ENCODE assay signal across 1 cellular context in the genomic region with DNA sequence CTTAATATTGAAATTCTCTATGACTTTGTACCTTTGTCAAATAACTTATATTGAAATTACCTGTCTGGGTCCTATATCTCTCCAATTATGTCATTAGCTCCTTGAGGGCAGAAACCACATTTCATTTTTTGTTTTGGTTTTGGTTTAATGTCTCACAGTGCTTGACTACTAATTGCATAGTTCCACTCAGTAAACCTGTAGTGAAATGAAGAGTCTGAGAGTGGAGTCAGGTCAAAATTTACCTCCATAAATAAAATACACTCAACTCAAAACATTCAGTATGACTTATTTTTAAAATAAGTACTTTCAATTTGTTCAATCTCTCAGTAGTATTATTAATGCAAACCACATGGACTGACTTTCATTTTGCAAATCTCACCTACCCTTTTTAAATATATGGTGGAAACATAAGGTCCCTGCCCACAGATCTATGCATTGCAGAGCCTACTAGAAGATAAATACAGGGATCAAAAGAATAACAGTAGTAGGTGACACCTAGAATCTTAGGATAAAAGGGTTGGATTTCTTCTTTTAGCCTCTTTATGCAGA.
TF ChIP-seq lines count a peak whose summit lies in the region.

No MANE protein-coding gene starts in this region.

TF ChIP-seq in GM12878, 131 proteins besides CTCF, POLR2A, EP300 and RAD21 (continues in another document):
- TF ChIP-seq IKZF2 (IDR thresholded peaks at IDR 0.05) (peak; percentile 32 to 35; a peak in 3 of 4 replicates), DPF2 (IDR thresholded peaks at IDR 0.05) (0 out of 2 replicates have a peak, but pooled peaks have one; percentile 45), ZNF274 (IDR thresholded peaks at IDR 0.05; ENCODE audit: insufficient read depth, insufficient read length) (no peak), RELA (IDR thresholded peaks at IDR 0.05; ENCODE audit: borderline replicate concordance, partially characterized antibody) (no peak), SIX5 (IDR thresholded peaks at IDR 0.05; ENCODE audit: low read depth, low read length, severe bottlenecking) (no peak), HCFC1 (IDR thresholded peaks at IDR 0.05; ENCODE audit: low read length) (no peak), BCL11A (IDR thresholded peaks at IDR 0.05; ENCODE audit: low read depth, low read length) (peak; percentile 67), HSF1 (IDR thresholded peaks at IDR 0.05; ENCODE audit: low read depth, low read length) (no peak), ZNF687 (IDR thresholded peaks at IDR 0.05) (no peak), MYB (IDR thresholded peaks at IDR 0.05; ENCODE audit: borderline replicate concordance, low read depth, low read length) (no peak), PRDM15 (CRISPR knock-in tag; IDR thresholded peaks at IDR 0.05) (no peak), RFX5 (IDR thresholded peaks at IDR 0.05; ENCODE audit: low read depth, low read length) (no peak), BACH1 (IDR thresholded peaks at IDR 0.05; ENCODE audit: borderline replicate concordance) (no peak), NR2C2 (IDR thresholded peaks at IDR 0.05; ENCODE audit: borderline replicate concordance, control insufficient read depth, insufficient read length, low read depth) (no peak), SREBF2 (IDR thresholded peaks at IDR 0.05; ENCODE audit: low read length) (no peak), SIN3A (IDR thresholded peaks at IDR 0.05; ENCODE audit: low read depth, low read length) (no peak), CBX3 (IDR thresholded peaks at IDR 0.05; ENCODE audit: borderline replicate concordance, low read depth) (no peak), SUPT20H (IDR thresholded peaks at IDR 0.05; ENCODE audit: borderline replicate concordance, control insufficient read depth, low read depth, low read length) (no peak), ZSCAN29 (IDR thresholded peaks at IDR 0.05) (no peak), JUND (IDR thresholded peaks at IDR 0.05; ENCODE audit: low read depth, low read length) (0 out of 2 replicates have a peak, but pooled peaks have one; percentile 15), CHD2 (IDR thresholded peaks at IDR 0.05; ENCODE audit: borderline replicate concordance, low read depth, low read length) (no peak), JUNB (IDR thresholded peaks at IDR 0.05) (peak; percentile 92), ZNF622 (IDR thresholded peaks at IDR 0.05) (no peak), POLR2AphosphoS2 (IDR thresholded peaks at IDR 0.05; ENCODE audit: low read depth, low read length) (no peak), GABPA (IDR thresholded peaks at IDR 0.05; ENCODE audit: low read depth) (peak; percentile 41; the same call in 1 of the 2 replicates), ASH2L (IDR thresholded peaks at IDR 0.05; ENCODE audit: borderline replicate concordance, low read depth) (no peak), BHLHE40 (IDR thresholded peaks at IDR 0.05; ENCODE audit: borderline replicate concordance in 1 of 2, low read depth in 2 of 2, low read length in 1 of 2) (no peak), RUNX3 (IDR thresholded peaks at IDR 0.05; ENCODE audit: low read length) (peak; percentile 81; the same call in 1 of the 2 replicates), CBFB (IDR thresholded peaks at IDR 0.05; ENCODE audit: low read depth) (no peak), E2F8 (IDR thresholded peaks at IDR 0.05; ENCODE audit: low read depth, partially characterized antibody) (no peak), TCF3 (IDR thresholded peaks at IDR 0.05; ENCODE audit: borderline replicate concordance, insufficient read depth, low read depth, low read length) (no peak), SMAD1 (IDR thresholded peaks at IDR 0.05; ENCODE audit: low read depth, partially characterized antibody) (no peak), IKZF1 (conservative IDR thresholded peaks at IDR 0.05) (no peak), NR2C1 (IDR thresholded peaks at IDR 0.05) (no peak), NBN (IDR thresholded peaks at IDR 0.05) (no peak), ZBED1 (IDR thresholded peaks at IDR 0.05; ENCODE audit: borderline replicate concordance) (no peak)
- TF ChIP-seq, protein P1, sequence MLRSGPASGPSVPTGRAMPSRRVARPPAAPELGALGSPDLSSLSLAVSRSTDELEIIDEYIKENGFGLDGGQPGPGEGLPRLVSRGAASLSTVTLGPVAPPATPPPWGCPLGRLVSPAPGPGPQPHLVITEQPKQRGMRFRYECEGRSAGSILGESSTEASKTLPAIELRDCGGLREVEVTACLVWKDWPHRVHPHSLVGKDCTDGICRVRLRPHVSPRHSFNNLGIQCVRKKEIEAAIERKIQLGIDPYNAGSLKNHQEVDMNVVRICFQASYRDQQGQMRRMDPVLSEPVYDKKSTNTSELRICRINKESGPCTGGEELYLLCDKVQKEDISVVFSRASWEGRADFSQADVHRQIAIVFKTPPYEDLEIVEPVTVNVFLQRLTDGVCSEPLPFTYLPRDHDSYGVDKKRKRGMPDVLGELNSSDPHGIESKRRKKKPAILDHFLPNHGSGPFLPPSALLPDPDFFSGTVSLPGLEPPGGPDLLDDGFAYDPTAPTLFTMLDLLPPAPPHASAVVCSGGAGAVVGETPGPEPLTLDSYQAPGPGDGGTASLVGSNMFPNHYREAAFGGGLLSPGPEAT (IDR thresholded peaks at IDR 0.05; ENCODE audit: low read depth) = 0 out of 2 replicates have a peak, but pooled peaks have one; percentile 15
- TF ChIP-seq, protein P2, sequence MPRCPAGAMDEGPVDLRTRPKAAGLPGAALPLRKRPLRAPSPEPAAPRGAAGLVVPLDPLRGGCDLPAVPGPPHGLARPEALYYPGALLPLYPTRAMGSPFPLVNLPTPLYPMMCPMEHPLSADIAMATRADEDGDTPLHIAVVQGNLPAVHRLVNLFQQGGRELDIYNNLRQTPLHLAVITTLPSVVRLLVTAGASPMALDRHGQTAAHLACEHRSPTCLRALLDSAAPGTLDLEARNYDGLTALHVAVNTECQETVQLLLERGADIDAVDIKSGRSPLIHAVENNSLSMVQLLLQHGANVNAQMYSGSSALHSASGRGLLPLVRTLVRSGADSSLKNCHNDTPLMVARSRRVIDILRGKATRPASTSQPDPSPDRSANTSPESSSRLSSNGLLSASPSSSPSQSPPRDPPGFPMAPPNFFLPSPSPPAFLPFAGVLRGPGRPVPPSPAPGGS (IDR thresholded peaks at IDR 0.05; ENCODE audit: borderline replicate concordance, insufficient read depth, low read depth, low read length, poor library complexity, severe bottlenecking) = no peak
- TF ChIP-seq, protein P3, sequence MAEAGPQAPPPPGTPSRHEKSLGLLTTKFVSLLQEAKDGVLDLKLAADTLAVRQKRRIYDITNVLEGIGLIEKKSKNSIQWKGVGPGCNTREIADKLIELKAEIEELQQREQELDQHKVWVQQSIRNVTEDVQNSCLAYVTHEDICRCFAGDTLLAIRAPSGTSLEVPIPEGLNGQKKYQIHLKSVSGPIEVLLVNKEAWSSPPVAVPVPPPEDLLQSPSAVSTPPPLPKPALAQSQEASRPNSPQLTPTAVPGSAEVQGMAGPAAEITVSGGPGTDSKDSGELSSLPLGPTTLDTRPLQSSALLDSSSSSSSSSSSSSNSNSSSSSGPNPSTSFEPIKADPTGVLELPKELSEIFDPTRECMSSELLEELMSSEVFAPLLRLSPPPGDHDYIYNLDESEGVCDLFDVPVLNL (IDR thresholded peaks at IDR 0.05; ENCODE audit: low read depth, low read length) = no peak
- TF ChIP-seq, protein P4, sequence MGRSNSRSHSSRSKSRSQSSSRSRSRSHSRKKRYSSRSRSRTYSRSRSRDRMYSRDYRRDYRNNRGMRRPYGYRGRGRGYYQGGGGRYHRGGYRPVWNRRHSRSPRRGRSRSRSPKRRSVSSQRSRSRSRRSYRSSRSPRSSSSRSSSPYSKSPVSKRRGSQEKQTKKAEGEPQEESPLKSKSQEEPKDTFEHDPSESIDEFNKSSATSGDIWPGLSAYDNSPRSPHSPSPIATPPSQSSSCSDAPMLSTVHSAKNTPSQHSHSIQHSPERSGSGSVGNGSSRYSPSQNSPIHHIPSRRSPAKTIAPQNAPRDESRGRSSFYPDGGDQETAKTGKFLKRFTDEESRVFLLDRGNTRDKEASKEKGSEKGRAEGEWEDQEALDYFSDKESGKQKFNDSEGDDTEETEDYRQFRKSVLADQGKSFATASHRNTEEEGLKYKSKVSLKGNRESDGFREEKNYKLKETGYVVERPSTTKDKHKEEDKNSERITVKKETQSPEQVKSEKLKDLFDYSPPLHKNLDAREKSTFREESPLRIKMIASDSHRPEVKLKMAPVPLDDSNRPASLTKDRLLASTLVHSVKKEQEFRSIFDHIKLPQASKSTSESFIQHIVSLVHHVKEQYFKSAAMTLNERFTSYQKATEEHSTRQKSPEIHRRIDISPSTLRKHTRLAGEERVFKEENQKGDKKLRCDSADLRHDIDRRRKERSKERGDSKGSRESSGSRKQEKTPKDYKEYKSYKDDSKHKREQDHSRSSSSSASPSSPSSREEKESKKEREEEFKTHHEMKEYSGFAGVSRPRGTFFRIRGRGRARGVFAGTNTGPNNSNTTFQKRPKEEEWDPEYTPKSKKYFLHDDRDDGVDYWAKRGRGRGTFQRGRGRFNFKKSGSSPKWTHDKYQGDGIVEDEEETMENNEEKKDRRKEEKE (IDR thresholded peaks at IDR 0.05) = no peak
